ENCODE assay signal across 15 cellular contexts in the genomic region with DNA sequence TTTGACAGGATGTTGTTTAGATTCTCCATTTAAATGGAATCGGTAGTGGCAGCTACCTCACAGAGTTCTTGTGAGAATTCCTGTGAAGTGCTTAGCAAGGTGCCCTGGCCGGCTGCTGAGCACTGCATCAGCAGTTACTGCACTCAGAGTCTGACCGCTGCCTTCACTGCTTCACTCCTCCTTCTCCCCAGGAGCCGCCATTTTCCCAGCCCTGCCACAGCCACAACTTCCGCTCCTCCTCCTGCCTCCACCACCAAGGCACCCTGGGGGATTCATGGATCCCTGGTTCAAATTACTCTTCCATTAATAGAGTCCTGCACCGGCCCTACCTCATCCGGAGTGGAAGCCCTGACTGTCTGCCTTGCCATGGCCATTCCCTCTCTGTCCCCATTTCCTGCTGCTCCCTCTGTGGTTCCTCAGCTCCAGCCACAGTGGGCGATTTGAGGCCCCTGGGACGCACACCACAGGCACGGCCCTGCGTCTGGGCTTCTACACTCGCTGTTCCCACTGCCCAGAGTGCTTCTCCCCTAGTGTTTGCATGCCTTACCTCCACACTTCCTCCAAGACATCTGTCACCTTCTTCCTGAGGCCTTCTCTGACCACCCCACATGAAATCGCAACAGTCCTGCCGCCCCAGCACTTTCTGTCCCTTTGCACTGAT.
DNase-seq lines count a peak whose midpoint lies in the region; FAIRE-seq and TF ChIP-seq lines count a peak whose summit lies in the region.
"Had no signal": no experiment of that assay in that cellular context is flagged by ENCODE, and none has a peak within 500 bp of the region (broad histone marks: within the 10 kb centered on the region; RNA-seq: fewer than 3 reads in every experiment).

No MANE protein-coding gene starts in this region.

- no peak for FAIRE-seq in H1 (lab: Jason Lieb, UNC)
- FAIRE-seq: A549, GM19239, H54 had no signal

- POLR2A ChIA-PET in H1 (lab: Charles Lee; ENCODE audit: partially characterized antibody): no interaction called here

- H3K18ac ChIP-seq in H1 (ENCODE audit: extremely low read depth, low read length): no peak overlapping the region
- H3K18ac ChIP-seq in neuronal stem cell (ENCODE audit: low read length): no peak overlapping the region

- H3K27me3 ChIP-seq in H1 (replicated peaks in 1 of 4; ENCODE audit: control insufficient read depth in 3 of 4, extremely low read depth in 1 of 4, insufficient read depth in 3 of 4, low read length in 3 of 4) (no peaks in the 10 kb centered on the region), neuronal stem cell (ENCODE audit: control insufficient read depth in 3 of 3, insufficient read depth in 3 of 3, low read depth in 1 of 3, low read length in 3 of 3) (no peaks in the 10 kb centered on the region)
- H3K27me3 ChIP-seq: BE2C had no signal

- H3K4me3 ChIP-seq in H1 (ENCODE audit: extremely low read depth in 1 of 4, insufficient read depth in 2 of 4, low read depth in 3 of 4, low read length in 4 of 4): no peak overlapping the region
- no peak overlapping the region for H3K4me3 ChIP-seq in neuronal stem cell (ENCODE audit: low read length in 2 of 2)
- H3K4me3 ChIP-seq: A549 had no signal

- H4K91ac ChIP-seq in H1 (replicated peaks; ENCODE audit: insufficient read length, low read length) (no peak overlapping the region), neuronal stem cell (ENCODE audit: low read depth, low read length, poor library complexity) (no peak overlapping the region)

- H3K36me3 ChIP-seq in H1 (ENCODE audit: control insufficient read depth in 2 of 4, insufficient read depth in 4 of 4, low read length in 3 of 4) (no peaks in the 10 kb centered on the region; a peak in 1 of 8 replicates), neuronal stem cell (replicated peaks in 1 of 2; ENCODE audit: control insufficient read depth in 2 of 2, insufficient read depth in 2 of 2, low read length in 2 of 2) (no peaks in the 10 kb centered on the region)
- H3K36me3 ChIP-seq: BE2C had no signal

- no peaks in the 10 kb centered on the region for H3K9me3 ChIP-seq in H1 (ENCODE audit: insufficient read depth in 2 of 2, low read depth in 1 of 2, low read length in 1 of 2)
- no peaks in the 10 kb centered on the region for H3K9me3 ChIP-seq in neuronal stem cell (replicated peaks in 1 of 2; ENCODE audit: control insufficient read depth in 2 of 2, insufficient read depth in 1 of 2, low read depth in 1 of 2, low read length in 2 of 2)
- H3K9me3 ChIP-seq: A549, BE2C, Caco-2 had no signal

- CTCF ChIA-PET in H1 (lab: Charles Lee; ENCODE audit: partially characterized antibody): interaction anchor here (1.3 to 2.0 kb wide), 2 partner anchors 13 to 27 kb away, joined by 3 to 4 read pairs; no protein-coding TSS in a partner anchor

- H3K23ac ChIP-seq in H1 (ENCODE audit: insufficient read length) (no peak overlapping the region), neuronal stem cell (ENCODE audit: low read depth, low read length, poor library complexity) (peak overlapping the region; percentile 10)

- H4K8ac ChIP-seq in H1 (ENCODE audit: extremely low read depth, insufficient read depth, low read length) (no peak overlapping the region; the same call in 1 of the 2 replicates), neuronal stem cell (ENCODE audit: low read depth, low read length) (no peak overlapping the region)

- no peaks in the 10 kb centered on the region for H4K20me1 ChIP-seq in H1 (replicated peaks in 1 of 2; ENCODE audit: control insufficient read depth in 1 of 2, insufficient read depth in 2 of 2, low read length in 2 of 2)

- H3K14ac ChIP-seq in H1 (ENCODE audit: insufficient read length) (no peak overlapping the region), neuronal stem cell (ENCODE audit: low read length) (no peak overlapping the region)

- H2BK5ac ChIP-seq in H1 (ENCODE audit: low read depth, low read length) (no peak overlapping the region), neuronal stem cell (ENCODE audit: low read length) (no peak overlapping the region)

- H3K23me2 ChIP-seq in H1 (ENCODE audit: low read depth, low read length): no peaks in the 10 kb centered on the region

- H3K27ac ChIP-seq in H1 (ENCODE audit: low read depth, low read length) (no peak overlapping the region), neuronal stem cell (replicated peaks; ENCODE audit: low read length) (no peak overlapping the region)
- H3K27ac ChIP-seq: A549 had no signal

- no peak for TF ChIP-seq EP300 in H1 (IDR thresholded peaks at IDR 0.05; ENCODE audit: borderline replicate concordance in 1 of 2, low read depth in 2 of 2, low read length in 2 of 2)

- WGBS in H1 (ENCODE audit: extremely low coverage in 1 of 2, insufficient coverage in 1 of 2, insufficient read length in 1 of 2, insufficient replicate concordance in 2 of 2, low coverage in 1 of 2, low lambda C conversion rate in 2 of 2, missing lambda C conversion rate in 1 of 2), 2 experiments: 83% methylated on average over 14 of the region's 14 CpGs; no CpG with 5 or more reads in 1 of the 2 experiments
- WGBS in neuronal stem cell (ENCODE audit: extremely low coverage in 2 of 2, insufficient read length in 2 of 2, insufficient replicate concordance in 1 of 2), 2 donors: no CpG with 5 or more reads among the region's 14 CpGs

- no peaks in the 10 kb centered on the region for H3K79me2 ChIP-seq in H1 (ENCODE audit: control insufficient read depth in 1 of 2, insufficient read depth in 2 of 2, low read length in 2 of 2)

- H2BK120ac ChIP-seq in H1 (replicated peaks; ENCODE audit: low read depth, low read length): no peak overlapping the region
- H2BK120ac ChIP-seq in neuronal stem cell (ENCODE audit: low read depth, low read length): no peak overlapping the region

- no peak for TF ChIP-seq RAD21 in H1 (IDR thresholded peaks at IDR 0.05 in 1 of 2, conservative IDR thresholded peaks at IDR 0.05 in 1 of 2; ENCODE audit: low read depth in 2 of 2, low read length in 2 of 2)

- no peak overlapping the region for H4K5ac ChIP-seq in H1 (ENCODE audit: insufficient read length, low read depth, low read length)

- H3K4me2 ChIP-seq in H1 (ENCODE audit: insufficient read depth in 1 of 2, low read depth in 2 of 2, low read length in 2 of 2) (no peak overlapping the region), neuronal stem cell (ENCODE audit: insufficient read depth, low read length, poor library complexity, severe bottlenecking) (no peak overlapping the region)
- H3K4me2 ChIP-seq: A549 had no signal

- no peak for TF ChIP-seq POLR2A in H1 (IDR thresholded peaks at IDR 0.05; ENCODE audit: control extremely low read depth in 1 of 2, low read depth in 2 of 2, low read length in 2 of 2)

- no peak overlapping the region for H3K9ac ChIP-seq in H1 (replicated peaks in 1 of 4; ENCODE audit: extremely low read depth in 1 of 4, low read depth in 3 of 4, low read length in 3 of 4)
- H3K9ac ChIP-seq in neuronal stem cell (ENCODE audit: low read depth, low read length, poor library complexity): peak overlapping the region; percentile 9

- peaks cover 0 to 5% (median 0%) of the 10 kb centered on the region in 4 experiments; a peak in 1 of 7 replicates for H3K4me1 ChIP-seq in H1 (replicated peaks in 1 of 4; ENCODE audit: control insufficient read depth in 3 of 4, insufficient read depth in 4 of 4, low read length in 3 of 4)
- no peaks in the 10 kb centered on the region for H3K4me1 ChIP-seq in neuronal stem cell (ENCODE audit: control insufficient read depth in 2 of 2, insufficient read depth in 1 of 2, low read depth in 1 of 2, low read length in 2 of 2)
- H3K4me1 ChIP-seq: A549, BE2C, Caco-2 had no signal

- DNase-seq in NCI-H69 (lab: John Stamatoyannopoulos, UW) (peak; percentile 61), H1 (ENCODE audit: low read depth in 1 of 2, low spot score in 2 of 2) (no peak), neuronal stem cell (ENCODE audit: low spot score) (no peak), RPMI8226 (no peak), GM10266 (ENCODE audit: extremely low spot score) (no peak), cerebellar cortex (ENCODE audit: low spot score) (no peak)
- DNase-seq in activated CD4-positive, alpha-beta T cell treated with anti-CD3 and anti-CD28 coated beads for 48 hours: no peak
- DNase-seq: BE2C; Caco-2; CD8-positive, alpha-beta memory T cell; DND-41; GDM1 had no signal

- no peak overlapping the region for H3K56ac ChIP-seq in H1 (replicated peaks; ENCODE audit: insufficient read length, low read depth, low read length)

- H2BK12ac ChIP-seq in H1 (ENCODE audit: low read depth, low read length): no peak overlapping the region
- no peak overlapping the region for H2BK12ac ChIP-seq in neuronal stem cell (ENCODE audit: low read length)

- no peak overlapping the region for H3K4ac ChIP-seq in H1 (replicated peaks; ENCODE audit: insufficient read length, low read depth, low read length)
- no peak overlapping the region for H3K4ac ChIP-seq in neuronal stem cell (ENCODE audit: low read length)

- 0 out of 2 replicates have a peak overlapping the region, but pooled peaks have one; percentile 65 for H2AFZ ChIP-seq in H1 (ENCODE audit: low read length)
- peak overlapping the region; percentile 17 for H2AFZ ChIP-seq in neuronal stem cell (ENCODE audit: low read length)

- TF ChIP-seq CTCF in H1 (IDR thresholded peaks at IDR 0.05; ENCODE audit: control extremely low read depth in 1 of 3, insufficient read depth in 1 of 3, low read depth in 1 of 3, low read length in 3 of 3): no peak
- TF ChIP-seq CTCF in GM10266 (IDR thresholded peaks at IDR 0.05; ENCODE audit: control insufficient read depth, insufficient read depth, low read depth, missing control alignments): no peak

- no peak overlapping the region for H2BK15ac ChIP-seq in H1 (ENCODE audit: low read length)
- H2BK15ac ChIP-seq in neuronal stem cell (ENCODE audit: low read length): peak overlapping the region; percentile 18

- no peak overlapping the region for H2AK5ac ChIP-seq in H1 (ENCODE audit: low read depth, low read length)
- H2AK5ac ChIP-seq in neuronal stem cell (ENCODE audit: low read depth, low read length): no peak overlapping the region

- no peak overlapping the region for H2BK20ac ChIP-seq in H1 (ENCODE audit: low read length)

- H3K79me1 ChIP-seq in H1 (ENCODE audit: low read depth, low read length) (no peaks in the 10 kb centered on the region), neuronal stem cell (ENCODE audit: low read depth, low read length) (no peaks in the 10 kb centered on the region)

TF ChIP-seq in H1, 55 proteins besides CTCF, POLR2A, EP300 and RAD21 (continues in another document):
- TF ChIP-seq HDAC2 (IDR thresholded peaks at IDR 0.05; ENCODE audit: borderline replicate concordance in 1 of 2, low read depth in 2 of 2, low read length in 2 of 2): no peak
- no peak for TF ChIP-seq CBX8 (IDR thresholded peaks at IDR 0.05; ENCODE audit: borderline replicate concordance, low read depth, low read length)
- no peak for TF ChIP-seq CTBP2 (IDR thresholded peaks at IDR 0.05; ENCODE audit: borderline replicate concordance, insufficient read depth, insufficient read length, low read length)
- no peak for TF ChIP-seq BCL11A (IDR thresholded peaks at IDR 0.05; ENCODE audit: low read depth in 2 of 2, low read length in 2 of 2)
- TF ChIP-seq SIN3A (conservative IDR thresholded peaks at IDR 0.05 in 1 of 2, IDR thresholded peaks at IDR 0.05 in 1 of 2; ENCODE audit: low read depth in 1 of 2, low read length in 2 of 2): no peak
- TF ChIP-seq SIRT6 (IDR thresholded peaks at IDR 0.05; ENCODE audit: low read length): no peak
- no peak for TF ChIP-seq CEBPB (IDR thresholded peaks at IDR 0.05; ENCODE audit: low read depth, low read length)
